ENCODE assay signal across 1 cellular context in genomic region chr10:75746356-75746755, GRCh38.
TF ChIP-seq lines count a peak whose summit lies in the region.

No MANE protein-coding gene starts in this region.

TF ChIP-seq in HepG2, 621 proteins besides CTCF, POLR2A, EP300 and RAD21 (continued from another document):
- TF ChIP-seq, protein P1, sequence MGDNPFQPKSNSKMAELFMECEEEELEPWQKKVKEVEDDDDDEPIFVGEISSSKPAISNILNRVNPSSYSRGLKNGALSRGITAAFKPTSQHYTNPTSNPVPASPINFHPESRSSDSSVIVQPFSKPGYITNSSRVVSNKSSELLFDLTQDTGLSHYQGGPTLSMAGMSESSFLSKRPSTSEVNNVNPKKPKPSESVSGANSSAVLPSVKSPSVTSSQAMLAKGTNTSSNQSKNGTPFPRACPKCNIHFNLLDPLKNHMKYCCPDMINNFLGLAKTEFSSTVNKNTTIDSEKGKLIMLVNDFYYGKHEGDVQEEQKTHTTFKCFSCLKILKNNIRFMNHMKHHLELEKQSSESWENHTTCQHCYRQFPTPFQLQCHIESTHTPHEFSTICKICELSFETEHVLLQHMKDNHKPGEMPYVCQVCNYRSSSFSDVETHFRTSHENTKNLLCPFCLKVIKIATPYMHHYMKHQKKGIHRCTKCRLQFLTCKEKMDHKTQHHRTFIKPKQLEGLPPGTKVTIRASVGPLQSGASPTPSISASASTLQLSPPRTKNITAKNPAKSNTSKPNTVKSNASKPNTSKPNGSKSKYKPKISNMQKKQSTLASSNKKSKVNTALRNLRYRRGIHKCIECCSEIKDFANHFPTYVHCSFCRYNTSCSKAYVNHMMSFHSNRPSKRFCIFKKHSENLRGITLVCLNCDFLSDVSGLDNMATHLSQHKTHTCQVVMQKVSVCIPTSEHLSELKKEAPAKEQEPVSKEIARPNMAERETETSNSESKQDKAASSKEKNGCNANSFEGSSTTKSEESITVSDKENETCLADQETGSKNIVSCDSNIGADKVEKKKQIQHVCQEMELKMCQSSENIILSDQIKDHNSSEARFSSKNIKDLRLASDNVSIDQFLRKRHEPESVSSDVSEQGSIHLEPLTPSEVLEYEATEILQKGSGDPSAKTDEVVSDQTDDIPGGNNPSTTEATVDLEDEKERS (CRISPR knock-in tag; IDR thresholded peaks at IDR 0.05): no peak
- TF ChIP-seq FOXA3 (CRISPR knock-in tag; IDR thresholded peaks at IDR 0.05): peak; percentile 31; the same call in 1 of the 2 replicates
